8 cellular contexts compared by ENCODE assay signal in the genomic region with DNA sequence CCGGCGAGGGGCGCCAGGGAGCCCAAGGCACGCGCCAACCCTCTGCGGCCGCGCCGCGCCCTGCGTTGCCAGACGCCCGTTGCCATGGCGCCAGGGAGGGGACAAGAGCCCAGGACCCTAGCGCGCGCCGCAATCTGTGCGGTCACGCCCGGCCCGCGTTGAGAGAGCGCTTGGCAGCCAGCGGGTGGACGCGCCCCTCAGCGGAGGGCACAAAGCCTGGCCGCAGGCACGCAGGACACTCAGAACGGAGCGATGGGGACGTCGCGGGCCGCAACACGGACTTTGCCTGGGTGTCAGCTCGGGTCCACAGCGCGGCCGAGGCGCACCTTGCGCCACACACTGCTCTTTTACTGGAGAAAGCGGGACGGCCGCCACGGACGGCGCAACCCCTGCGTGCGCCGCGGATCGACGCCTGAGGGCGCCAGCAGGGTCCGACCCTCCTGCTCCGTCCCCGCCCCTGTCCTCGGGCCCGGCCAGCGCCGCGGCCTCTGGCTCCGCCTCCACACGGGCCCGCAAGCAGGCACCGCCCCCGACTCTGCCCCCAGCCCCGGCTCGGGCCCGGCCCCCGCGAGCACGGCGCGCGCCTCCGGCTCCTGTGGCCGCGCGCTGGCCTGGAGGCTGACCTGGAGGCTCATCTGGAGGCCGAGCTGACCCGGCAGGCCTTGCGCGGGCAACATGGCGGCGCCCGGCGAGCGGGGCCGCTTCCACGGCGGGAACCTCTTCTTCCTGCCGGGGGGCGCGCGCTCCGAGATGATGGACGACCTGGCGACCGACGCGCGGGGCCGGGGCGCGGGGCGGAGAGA. TPM values are rescaled to one million over a fixed set of nuclear protein-coding genes. Genes with fewer than 3 reads are reported as not detected.
DNase-seq lines count a peak whose midpoint lies in the region; ATAC-seq and TF ChIP-seq lines count a peak whose summit lies in the region.

A gene (plus strand): TSS at position 650 of the 803 bp plus-strand sequence. CDS start 26 bp downstream, at position 676.

- H3K4me1 ChIP-seq in ES-I3 (ENCODE audit: insufficient read depth, low read length) = peaks cover 15% of the 10 kb centered on the region
- H3K4me1 ChIP-seq in Panc1 (ENCODE audit: control insufficient read depth, insufficient read depth, low read length) = peaks cover 49% of the 10 kb centered on the region
- H3K4me1 ChIP-seq in thoracic aorta (ENCODE audit: control insufficient read depth in 1 of 2, low read depth in 2 of 2) = peaks cover 7 to 18% of the 10 kb centered on the region in 2 donors

- H3K9me3 ChIP-seq in ES-I3 (ENCODE audit: control insufficient read depth, insufficient read depth, low read length) = no peaks in the 10 kb centered on the region
- H3K9me3 ChIP-seq in Panc1 (ENCODE audit: control insufficient read depth, insufficient read depth, low read depth, low read length) = no peaks in the 10 kb centered on the region
- no peaks in the 10 kb centered on the region for H3K9me3 ChIP-seq in thoracic aorta

- peak; percentile 72 for ATAC-seq in GM21723 (IDR thresholded peaks at IDR 0.05; ENCODE audit: unreplicated experiment)
- ATAC-seq in Panc1 = peak; percentile 84
- ATAC-seq in naive thymus-derived CD8-positive, alpha-beta T cell = peak; percentile 62 to 74
- peak; percentile 53 for ATAC-seq in thoracic aorta (ENCODE audit: insufficient number of reproducible peaks, low FRiP score, low read depth)

- H3K36me3 ChIP-seq in ES-I3 (ENCODE audit: insufficient read depth, low read length) = peaks cover 3% of the 10 kb centered on the region; the same call in 1 of the 2 replicates
- H3K36me3 ChIP-seq in Panc1 (ENCODE audit: control insufficient read depth, insufficient read depth, low read length) = peaks cover 9% of the 10 kb centered on the region; the same call in 1 of the 2 replicates
- H3K36me3 ChIP-seq in thoracic aorta = peaks cover 8% of the 10 kb centered on the region

- H3K27me3 Mint-ChIP-seq in naive thymus-derived CD8-positive, alpha-beta T cell = peaks cover 1 to 38% (median 10%) of the 10 kb centered on the region in 5 donors

- peak within 1 kb of the TSS; percentile 66 for H3K4me3 ChIP-seq in Jurkat, Clone E6-1 (ENCODE audit: low read length)
- H3K4me3 ChIP-seq in Panc1 (ENCODE audit: low read depth in 2 of 2, low read length in 2 of 2) (peak within 1 kb of the TSS; percentile 73 to 76), fibroblast of the aortic adventitia (ENCODE audit: low read depth, low read length) (peak within 1 kb of the TSS; percentile 76), thoracic aorta (peak within 1 kb of the TSS; percentile 92)

- H3K4me1 Mint-ChIP-seq in naive thymus-derived CD8-positive, alpha-beta T cell = peaks cover 7 to 21% (median 16%) of the 10 kb centered on the region in 4 donors

- BruUV-seq in Panc1 (replicated peaks; lab: Mats Ljungman, UMichigan) = no TSS peak

- no peaks in the 10 kb centered on the region for H3K27me3 ChIP-seq in Panc1 (ENCODE audit: control insufficient read depth, insufficient read depth, low read length)
- no peaks in the 10 kb centered on the region for H3K27me3 ChIP-seq in thoracic aorta (replicated peaks; ENCODE audit: insufficient read depth)

- H3K4me3 Mint-ChIP-seq in naive thymus-derived CD8-positive, alpha-beta T cell = peak within 1 kb of the TSS; percentile 74 to 89 (median 79)

- peak; percentile 77; the same call in 1 of the 2 replicates for TF ChIP-seq CTCF in Panc1 (IDR thresholded peaks at IDR 0.05)
- TF ChIP-seq CTCF in fibroblast of the aortic adventitia (IDR thresholded peaks at IDR 0.05; ENCODE audit: insufficient read depth, low read length) = peak; percentile 38
- peak; percentile 26 for TF ChIP-seq CTCF in thoracic aorta (IDR thresholded peaks at IDR 0.05)

- in situ Hi-C loops in Panc1 (cut with HindIII; ENCODE audit: low pct_unique_long_range_greater_than_20kb, low sequenced_read_pairs) = no loop called here

- CTCF ChIA-PET in Panc1 (lab: Charles Lee) = no interaction called here

- DNase-seq in Jurkat, Clone E6-1 (ENCODE audit: low read depth, low spot score) = peak; percentile 35
- DNase-seq in Panc1 (ENCODE audit: low read depth, low spot score) (no peak), fibroblast of the aortic adventitia (ENCODE audit: low read depth) (peak; percentile 90), thoracic aorta (ENCODE audit: low spot score) (no peak)
- peak; percentile 89 for DNase-seq in activated effector memory CD4-positive, alpha-beta T cell treated with anti-CD3 and anti-CD28 coated beads, Interleukin-2, amount 50 U/mL, for 16 hours
- DNase-seq in naive thymus-derived CD8-positive, alpha-beta T cell = peak in 8 of 10 donors; percentile 48 to 75 (median 56)

- H3K9ac ChIP-seq in ES-I3 (ENCODE audit: low read depth, low read length) = peak within 1 kb of the TSS; percentile 66

- H3K27ac Mint-ChIP-seq in naive thymus-derived CD8-positive, alpha-beta T cell = peak within 1 kb of the TSS; percentile 10 to 83 (median 74)

- POLR2A ChIA-PET in Panc1 (lab: Charles Lee) = interaction anchor here (0.7 to 1.1 kb wide), 2 partner anchors 17 to 19 kb away, joined by 8 to 13 read pairs; a partner anchor contains a TSS
- POLR2A ChIA-PET in naive thymus-derived CD8-positive, alpha-beta T cell (lab: Charles Lee) = interaction anchor here (0.8 to 7.3 kb wide), 9 partner anchors 8 to 269 kb away, joined by 3 to 89 read pairs (median 3); a partner anchor contains a TSS

- H3K27ac ChIP-seq in Panc1 (ENCODE audit: low read length) (peak within 1 kb of the TSS; percentile 92), thoracic aorta (peak within 1 kb of the TSS; percentile 38 to 53)

- H3K9me3 Mint-ChIP-seq in naive thymus-derived CD8-positive, alpha-beta T cell = no peaks in the 10 kb centered on the region

- intact Hi-C loops in Panc1 (cut with micrococcal nuclease; ENCODE audit: unreplicated experiment) = no loop called here

- H3K36me3 Mint-ChIP-seq in naive thymus-derived CD8-positive, alpha-beta T cell = peaks cover 0 to 24% (median 7%) of the 10 kb centered on the region in 3 donors

RNA-seq across cellular contexts. Expression of the gene that starts here (rescaled TPM):
- polyA plus RNA-seq in Jurkat, Clone E6-1 (2012; ENCODE audit: insufficient read depth, insufficient read length) = 41.8 TPM
- total RNA-seq in Panc1 (2021; ENCODE audit: unreplicated experiment) = 49.2 TPM
- polyA plus RNA-seq in Panc1 (2012; ENCODE audit: insufficient read length) = 71.8 TPM
- 8.6 and 10.5 TPM in 2 replicates for total RNA-seq in fibroblast of the aortic adventitia (ENCODE audit: low replicate concordance)
- 10 to 100 TPM; 15.9 to 22.3 TPM for total RNA-seq in naive thymus-derived CD8-positive, alpha-beta T cell
- 10 to 100 TPM; 21.4 to 30.0 (median 26.3) TPM for polyA plus RNA-seq in naive thymus-derived CD8-positive, alpha-beta T cell
- total RNA-seq in thoracic aorta = 10 to 100 TPM; 12.4 to 14.6 TPM

Comparison
In these comparisons a context has a peak if more than half of its experiments do, and no peak if none do; other contexts are left out.
1. DNase-seq: peak in Jurkat, Clone E6-1 (single experiment), activated effector memory CD4-positive, alpha-beta T cell treated with anti-CD3 and anti-CD28 coated beads, Interleukin-2, amount 50 U/mL, for 16 hours (single experiment), fibroblast of the aortic adventitia (single experiment) and naive thymus-derived CD8-positive, alpha-beta T cell (8 of 10); none in Panc1 (single experiment) and thoracic aorta (single experiment).
2. CTCF ChIP-seq: peak in every context shown above with its lines; median percentile 77 in Panc1; 38 in fibroblast of the aortic adventitia; 26 in thoracic aorta.
3. Peak in every context shown above with its lines, with median percentiles within 50 percentile points of each other: ATAC-seq and H3K4me3 ChIP-seq.